In genomic region chr20:30376767-30377658, GRCh38 we compare ENCODE assay signal across 8 cellular contexts.
DNase-seq lines count a peak whose midpoint lies in the region; TF ChIP-seq lines count a peak whose summit lies in the region.

No MANE protein-coding gene starts in this region.

- intact Hi-C loops in left ventricle myocardium inferior (cut with micrococcal nuclease), result no loop called here
- intact Hi-C loops in uterus (cut with DNase I; ENCODE audit: low total_unique reads), result no loop called here

- H3K4me1 ChIP-seq in left ventricle myocardium inferior (peaks cover 27% of the 10 kb centered on the region), uterus (no peaks in the 10 kb centered on the region)

- DNase-seq in ELR (ENCODE audit: low read depth), result peak; percentile 86
- DNase-seq in HCEC 1CT, result peak; percentile 73
- DNase-seq in NCI-H1092 (lab: John Stamatoyannopoulos, UW), result peak; percentile 64
- DNase-seq in T follicular helper cell (ENCODE audit: low read depth), result peak; percentile 77
- DNase-seq in amniotic epithelial cell (ENCODE audit: low read depth), result peak; percentile 79
- DNase-seq in left ventricle myocardium inferior, result peak; percentile 81
- peak; percentile 63 for DNase-seq in putamen (ENCODE audit: low spot score)
- peak; percentile 40 to 69 for DNase-seq in uterus

- TF ChIP-seq CTCF in left ventricle myocardium inferior (IDR thresholded peaks at IDR 0.05; ENCODE audit: borderline replicate concordance), result peak; percentile 83
- TF ChIP-seq CTCF in uterus (IDR thresholded peaks at IDR 0.05), result peak; percentile 12 to 65 (median 52)

- H3K27me3 ChIP-seq in left ventricle myocardium inferior (ENCODE audit: low read depth) (no peaks in the 10 kb centered on the region), uterus (no peaks in the 10 kb centered on the region)

- peak overlapping the region; percentile 89 for H3K4me3 ChIP-seq in left ventricle myocardium inferior
- H3K4me3 ChIP-seq in uterus, result peak overlapping the region; percentile 60

- no peaks in the 10 kb centered on the region for H3K9me3 ChIP-seq in left ventricle myocardium inferior (replicated peaks)
- H3K9me3 ChIP-seq in uterus, result no peaks in the 10 kb centered on the region

- H3K27ac ChIP-seq in left ventricle myocardium inferior (replicated peaks) (peak overlapping the region; percentile 88), uterus (peak overlapping the region; percentile 42 to 62)

- H3K36me3 ChIP-seq in left ventricle myocardium inferior, result peaks cover 5% of the 10 kb centered on the region
- no peaks in the 10 kb centered on the region for H3K36me3 ChIP-seq in uterus

- no peak for TF ChIP-seq POLR2A in uterus (IDR thresholded peaks at IDR 0.05)

Comparison
In these comparisons a context has a peak if more than half of its experiments do, and no peak if none do; other contexts are left out.
1. Peak in every context shown above with its lines: DNase-seq, H3K4me3 ChIP-seq and H3K27ac ChIP-seq.